15 cellular contexts compared by ENCODE assay signal in genomic region chr22:45905924-45906865, GRCh38.
DNase-seq lines count a peak whose midpoint lies in the region; ATAC-seq and TF ChIP-seq lines count a peak whose summit lies in the region.
"Had no signal": no experiment of that assay in that cellular context is flagged by ENCODE, and none has a peak within 500 bp of the region (broad histone marks: within the 10 kb centered on the region; RNA-seq: fewer than 3 reads in every experiment).

No MANE protein-coding gene starts in this region.

- TF ChIP-seq CTCF in HL-60 (IDR thresholded peaks at IDR 0.05; ENCODE audit: insufficient read depth, low read length) = no peak

- no peaks in the 10 kb centered on the region for H3K9me3 ChIP-seq in skeletal muscle satellite cell (replicated peaks; ENCODE audit: low read length)
- H3K9me3 ChIP-seq: SK-N-SH had no signal

- no peak overlapping the region for H3K4me3 ChIP-seq in HL-60 (replicated peaks; ENCODE audit: insufficient read depth, low read length)
- H3K4me3 ChIP-seq in skeletal muscle satellite cell (ENCODE audit: low read length) = peak overlapping the region; percentile 57

- peak overlapping the region; percentile 83 for H3K4me2 ChIP-seq in skeletal muscle satellite cell (ENCODE audit: low read length)
- H3K4me2 ChIP-seq: SK-N-SH had no signal

- H3K9ac ChIP-seq in skeletal muscle satellite cell (ENCODE audit: low read depth, low read length) = peak overlapping the region; percentile 44
- H3K9ac ChIP-seq: SK-N-SH had no signal

- intact Hi-C loops in left ventricle myocardium superior (cut with micrococcal nuclease) = loop anchor here (10.0 kb wide), 1 partner anchor 409 kb away; no protein-coding TSS in a partner anchor

- H3K4me1 ChIP-seq in skeletal muscle satellite cell (ENCODE audit: control insufficient read depth, insufficient read depth, low read length) = peaks cover 31% of the 10 kb centered on the region

- peak; percentile 83 for ATAC-seq in left ventricle myocardium superior
- no peak for ATAC-seq in activated CD4-positive, CD25-positive, alpha-beta regulatory T cell treated with anti-CD3 and anti-CD28 coated beads, Interleukin-2, amount 50 U/mL, for 24 hours
- no peak for ATAC-seq in HG03175 (IDR thresholded peaks at IDR 0.05; ENCODE audit: unreplicated experiment)
- ATAC-seq: naive thymus-derived CD4-positive, alpha-beta T cell; stimulated activated memory B cell treated with anti-CD40 and anti-IgM and Interleukin-4, amounts not matched to agents 10 μg/mL and 1 μg/mL and 100 μg/mL, for 72 hours had no signal

- DNase-seq in HL-60 (ENCODE audit: low read depth in 1 of 2, low spot score in 1 of 2) (peak in 1 of 2 experiments; percentile 67), brain pericyte (ENCODE audit: low read depth, low spot score) (peak; percentile 29), left ventricle myocardium superior (peak; percentile 77), NCI-H748 (lab: John Stamatoyannopoulos, UW; ENCODE audit: unreplicated experiment) (no peak)
- no peak for DNase-seq in activated CD8-positive, alpha-beta memory T cell treated with anti-CD3 and anti-CD28 coated beads, Interleukin-2, amount 50 U/mL, for 48 hours
- DNase-seq: activated CD4-positive, alpha-beta T cell treated with anti-CD3 and anti-CD28 coated beads for 48 hours; activated gamma-delta T cell treated with Interleukin-2 at 50 U/mL for 16 hours; DMS 273 treated with DMSO at 0.1 percent for 48 hours; naive thymus-derived CD4-positive, alpha-beta T cell; NCI-H526; SK-N-SH had no signal

- peak overlapping the region; percentile 33; the same call in 1 of the 2 replicates for H3K27ac ChIP-seq in HL-60 (replicated peaks)

- H3K36me3 ChIP-seq in skeletal muscle satellite cell (ENCODE audit: insufficient read depth, low read length) = no peaks in the 10 kb centered on the region

- H3K27me3 ChIP-seq in HL-60 (ENCODE audit: insufficient read depth, poor library complexity, severe bottlenecking) = peaks cover 16% of the 10 kb centered on the region
- H3K27me3 ChIP-seq in skeletal muscle satellite cell (ENCODE audit: control insufficient read depth, insufficient read depth, low read length) = peaks cover 24% of the 10 kb centered on the region

Comparison
In these comparisons a context has a peak if more than half of its experiments do, and no peak if none do; other contexts are left out.
1. DNase-seq: peak in brain pericyte (single experiment) and left ventricle myocardium superior (single experiment); none in NCI-H748 (single experiment) and activated CD8-positive, alpha-beta memory T cell treated with anti-CD3 and anti-CD28 coated beads, Interleukin-2, amount 50 U/mL, for 48 hours (single experiment).